ENCODE assay signal across 8 cellular contexts in genomic region chr3:179526989-179527391, GRCh38. TPM values are rescaled to one million over a fixed set of nuclear protein-coding genes. Genes with fewer than 3 reads are reported as not detected.
DNase-seq lines count a peak whose midpoint lies in the region; ATAC-seq and TF ChIP-seq lines count a peak whose summit lies in the region.

No MANE protein-coding gene starts in this region.

- H2AFZ ChIP-seq in HCT116 (ENCODE audit: low read depth, low read length, poor library complexity, severe bottlenecking): peak overlapping the region; percentile 95

- BruUV-seq in HCT116 (replicated peaks; lab: Mats Ljungman, UMichigan): no TSS peak

- no peaks in the 10 kb centered on the region for H4K20me1 ChIP-seq in HCT116 (ENCODE audit: insufficient read depth)

- peak overlapping the region; percentile 45 for H3K4me2 ChIP-seq in HCT116 (ENCODE audit: low read length)

- H3K4me3 ChIP-seq in HCT116 (replicated peaks in 1 of 2; ENCODE audit: low read depth in 1 of 2, low read length in 2 of 2): no peak overlapping the region

- POLR2A ChIA-PET in HCT116 (lab: Charles Lee): no interaction called here

- RAD21 ChIA-PET in HCT116 (lab: Charles Lee; ENCODE audit: low non-redundant PET in 1 of 2, low total read pairs in 2 of 2, uncharacterized antibody in 2 of 2, unreplicated experiment in 2 of 2): no interaction called here

- DNase-seq in HCT116 (ENCODE audit: low read depth, low spot score) (no peak), SK-MEL-5 (ENCODE audit: low read depth, low spot score) (peak; percentile 85), cardiac septum (ENCODE audit: low spot score) (peak; percentile 77), putamen (ENCODE audit: low spot score) (peak; percentile 7), NCI-H187 treated with DMSO at 0.1 percent for 48 hours (lab: John Stamatoyannopoulos, UW) (no peak), cerebellar nuclear complex (lab: John Stamatoyannopoulos, UW) (no peak), NCI-H187 (lab: John Stamatoyannopoulos, UW) (no peak), posterior cingulate gyrus (no peak)

- no peaks in the 10 kb centered on the region for H3K79me2 ChIP-seq in HCT116 (ENCODE audit: insufficient read depth, low read length)

- peaks cover 3 to 8% of the 10 kb centered on the region in 2 experiments; a peak in 2 of 4 replicates for H3K4me1 ChIP-seq in HCT116 (ENCODE audit: control insufficient read depth in 1 of 2, insufficient read depth in 2 of 2, low read length in 2 of 2)

- in situ Hi-C loops in SK-MEL-5 (cut with HindIII; ENCODE audit: low pct_unique_long_range_greater_than_20kb, low sequenced_read_pairs): no loop called here

- CTCF ChIA-PET in HCT116 (lab: Charles Lee): no interaction called here

- H3K27ac ChIP-seq in HCT116 (ENCODE audit: low read depth, low read length): no peak overlapping the region

- TF ChIP-seq POLR2A in HCT116 (IDR thresholded peaks at IDR 0.05; ENCODE audit: borderline replicate concordance, extremely low read depth, insufficient read depth, insufficient read length): no peak

- no peaks in the 10 kb centered on the region for H3K36me3 ChIP-seq in HCT116 (ENCODE audit: control insufficient read depth in 1 of 2, insufficient read depth in 2 of 2, low read length in 2 of 2)

- ATAC-seq in HCT116: peak; percentile 69; the same call in 1 of the 2 replicates

- H3K9me2 ChIP-seq in HCT116 (ENCODE audit: insufficient read depth): no peaks in the 10 kb centered on the region

- TF ChIP-seq CTCF in HCT116 (IDR thresholded peaks at IDR 0.05 in 2 of 3, conservative IDR thresholded peaks at IDR 0.05 in 1 of 3; ENCODE audit: borderline replicate concordance in 1 of 3, insufficient read depth in 1 of 3, low read depth in 2 of 3, low read length in 2 of 3): no peak

- no peaks in the 10 kb centered on the region for H3K27me3 ChIP-seq in HCT116 (ENCODE audit: insufficient read depth, low read length)

- no peak for TF ChIP-seq RAD21 in HCT116 (IDR thresholded peaks at IDR 0.05; ENCODE audit: low read depth)

- intact Hi-C loops in HCT116 (cut with micrococcal nuclease) (no loop called here), cardiac septum (cut with DNase I) (loop anchor here (2.0 to 5.0 kb wide), 2 partner anchors 55 to 76 kb away; partner anchors contain the start of gene GNB4), posterior cingulate gyrus (cut with DNase I) (no loop called here)

- H3K9ac ChIP-seq in HCT116 (ENCODE audit: low read length): no peak overlapping the region

- H3K9me3 ChIP-seq in HCT116 (ENCODE audit: control insufficient read depth in 1 of 2, insufficient read depth in 1 of 2, low read depth in 1 of 2, low read length in 2 of 2): no peaks in the 10 kb centered on the region

TF ChIP-seq in HCT116, 20 proteins besides CTCF, POLR2A, EP300 and RAD21:
- no peak for TF ChIP-seq ZFX (IDR thresholded peaks at IDR 0.05)
- TF ChIP-seq, protein P1, sequence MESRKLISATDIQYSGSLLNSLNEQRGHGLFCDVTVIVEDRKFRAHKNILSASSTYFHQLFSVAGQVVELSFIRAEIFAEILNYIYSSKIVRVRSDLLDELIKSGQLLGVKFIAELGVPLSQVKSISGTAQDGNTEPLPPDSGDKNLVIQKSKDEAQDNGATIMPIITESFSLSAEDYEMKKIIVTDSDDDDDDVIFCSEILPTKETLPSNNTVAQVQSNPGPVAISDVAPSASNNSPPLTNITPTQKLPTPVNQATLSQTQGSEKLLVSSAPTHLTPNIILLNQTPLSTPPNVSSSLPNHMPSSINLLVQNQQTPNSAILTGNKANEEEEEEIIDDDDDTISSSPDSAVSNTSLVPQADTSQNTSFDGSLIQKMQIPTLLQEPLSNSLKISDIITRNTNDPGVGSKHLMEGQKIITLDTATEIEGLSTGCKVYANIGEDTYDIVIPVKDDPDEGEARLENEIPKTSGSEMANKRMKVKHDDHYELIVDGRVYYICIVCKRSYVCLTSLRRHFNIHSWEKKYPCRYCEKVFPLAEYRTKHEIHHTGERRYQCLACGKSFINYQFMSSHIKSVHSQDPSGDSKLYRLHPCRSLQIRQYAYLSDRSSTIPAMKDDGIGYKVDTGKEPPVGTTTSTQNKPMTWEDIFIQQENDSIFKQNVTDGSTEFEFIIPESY (IDR thresholded peaks at IDR 0.05; ENCODE audit: extremely low read depth, insufficient replicate concordance, low read length): no peak
- no peak for TF ChIP-seq FOSL1 (IDR thresholded peaks at IDR 0.05; ENCODE audit: low read depth)
- no peak for TF ChIP-seq EGR1 (IDR thresholded peaks at IDR 0.05; ENCODE audit: low read depth)

RNA-seq across cellular contexts. Expression of gene ACTL6A, which starts 35.7 kb away (rescaled TPM):
- total RNA-seq in HCT116 (2021; ENCODE audit: unreplicated experiment): 61.9 TPM
- 37.9 and 48.5 TPM in 2 replicates for polyA plus RNA-seq in HCT116 (2012)
- total RNA-seq in SK-MEL-5 (2014; rRNA removed; shearing (Covaris generic)): 84.5 and 90.1 TPM in 2 replicates
- polyA plus RNA-seq in SK-MEL-5 (2015; cell fraction: cytosol; rRNA removed): 86.9 and 130 TPM in 2 replicates
- polyA plus RNA-seq in SK-MEL-5 (2015; cell fraction: nucleus; rRNA removed): 212 and 249 TPM in 2 replicates
- 14.4 TPM for total RNA-seq in cardiac septum

Comparison
In these comparisons a context has a peak if more than half of its experiments do, and no peak if none do; other contexts are left out.
1. DNase-seq: peak in SK-MEL-5 (single experiment), cardiac septum (single experiment) and putamen (single experiment); none in HCT116 (single experiment), NCI-H187 treated with DMSO at 0.1 percent for 48 hours (single experiment), cerebellar nuclear complex (0 of 2), NCI-H187 (0 of 2) and posterior cingulate gyrus (0 of 10).